8 cellular contexts compared by ENCODE assay signal in the genomic region with DNA sequence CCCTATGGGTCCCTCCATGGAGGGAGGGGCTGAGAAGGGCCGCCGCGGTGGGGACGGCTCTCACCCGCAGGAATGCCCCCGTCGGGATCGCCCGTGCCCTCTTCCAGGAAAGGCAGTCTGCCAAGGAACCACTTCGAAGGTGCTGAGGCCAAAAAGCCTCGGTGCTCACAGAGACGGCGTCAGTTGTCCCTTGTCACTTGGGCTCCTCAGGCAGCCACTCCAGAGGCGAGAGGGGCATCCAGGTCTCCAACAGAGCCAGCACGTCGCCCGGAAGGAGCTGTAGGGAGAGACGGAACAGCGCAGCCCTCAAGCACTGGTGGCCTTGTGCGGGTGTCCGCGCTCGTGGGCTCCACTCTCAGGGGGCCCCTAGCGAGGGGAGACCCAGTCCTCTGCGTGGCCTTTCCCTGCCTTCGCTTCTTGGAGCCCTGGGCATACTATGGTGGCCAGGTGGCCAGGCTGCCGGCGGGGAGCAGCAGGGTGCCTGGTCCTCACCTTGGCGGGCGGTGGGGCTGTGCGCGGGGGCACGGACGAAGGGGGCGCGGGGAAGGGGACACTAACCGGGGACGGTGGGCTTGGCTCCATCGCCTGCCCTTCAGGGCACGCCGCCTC. TPM values are rescaled to one million over a fixed set of nuclear protein-coding genes. Genes with fewer than 3 reads are reported as not detected.
DNase-seq lines count a peak whose midpoint lies in the region; ATAC-seq, FAIRE-seq and TF ChIP-seq lines count a peak whose summit lies in the region.

No MANE protein-coding gene starts in this region.

- no peak for DNase-seq in AG04449 (ENCODE audit: low read depth, low spot score)
- DNase-seq in GM19239 (ENCODE audit: insufficient read length, low spot score) = peak; percentile 31
- peak; percentile 46 for DNase-seq in NCI-H69 (lab: John Stamatoyannopoulos, UW)
- no peak for DNase-seq in cardiac fibroblast (ENCODE audit: low read depth in 2 of 2)
- peak in 2 of 3 donors; percentile 35 to 65 for DNase-seq in mucosa of descending colon
- no peak for DNase-seq in GM19238 (ENCODE audit: insufficient read length, low spot score)

- CTCF ChIA-PET in AG04449 (lab: Yijun Ruan, JAX) = interaction anchor here (1.0 to 30.0 kb wide), 14 partner anchors 8 to 139 kb away, joined by 3 to 842 read pairs (median 4); no protein-coding TSS in a partner anchor

- peaks cover 23% of the 10 kb centered on the region for H3K4me1 ChIP-seq in mucosa of descending colon (ENCODE audit: low read depth)

- TF ChIP-seq CTCF in AG04449 (IDR thresholded peaks at IDR 0.05; ENCODE audit: insufficient read depth, low read length, missing control alignments) (no peak), cardiac fibroblast (IDR thresholded peaks at IDR 0.05; ENCODE audit: low read depth, low read length) (no peak), mucosa of descending colon (IDR thresholded peaks at IDR 0.05) (no peak)

- H3K4me3 ChIP-seq in AG04449 (ENCODE audit: low read depth, low read length) = peak overlapping the region; percentile 61
- H3K4me3 ChIP-seq in cardiac fibroblast (replicated peaks in 1 of 2; ENCODE audit: low read depth in 2 of 2, low read length in 2 of 2) = peak overlapping the region; percentile 16 to 60
- no peak overlapping the region for H3K4me3 ChIP-seq in mucosa of descending colon

- FAIRE-seq in GM19239 (lab: Jason Lieb, UNC) = no peak

- no peaks in the 10 kb centered on the region for H3K36me3 ChIP-seq in mucosa of descending colon (ENCODE audit: low read depth)

- POLR2A ChIA-PET in AG04449 (lab: Yijun Ruan, JAX) = interaction anchor here (0.6 kb wide), 1 partner anchor 327 kb away, joined by 4 read pairs; no protein-coding TSS in a partner anchor

- H3K9me3 ChIP-seq in mucosa of descending colon = no peaks in the 10 kb centered on the region

- ATAC-seq in mucosa of descending colon = peak; percentile 44
- no peak for ATAC-seq in HG03196 (IDR thresholded peaks at IDR 0.05; ENCODE audit: unreplicated experiment)
- ATAC-seq in GM18502 (IDR thresholded peaks at IDR 0.05; ENCODE audit: poor library complexity, unreplicated experiment) = no peak

- intact Hi-C loops in mucosa of descending colon (cut with DNase I, micrococcal nuclease) = no loop called here

RNA-seq across cellular contexts. Expression of gene MESP1, which starts 1.0 kb away (rescaled TPM):
- 10 to 100 TPM in 1 of 3 donors, 1 to 10 TPM in 2; 4.6 to 10.2 (median 8.5) TPM for total RNA-seq in mucosa of descending colon

RNA-seq across cellular contexts. Expression of gene MESP2, which starts 26.1 kb away (rescaled TPM):
- total RNA-seq in mucosa of descending colon = 1 to 10 TPM in 2 of 3 donors, under 1 TPM in 1; 0.79 to 4.7 (median 1.2) TPM

RNA-seq across cellular contexts. Expression of gene WDR93, which starts 59.4 kb away (rescaled TPM):
- under 1 TPM in 1 of 3 donors, not detected in 2; 0.14 TPM for total RNA-seq in mucosa of descending colon

RNA-seq across cellular contexts. Expression of gene PEX11A, which starts 59.5 kb away (rescaled TPM):
- total RNA-seq in mucosa of descending colon = 10 to 100 TPM; 15.5 to 38.5 (median 16.7) TPM

Comparison
In these comparisons a context has a peak if more than half of its experiments do, and no peak if none do; other contexts are left out.
1. DNase-seq: peak in GM19239 (single experiment), NCI-H69 (single experiment) and mucosa of descending colon (2 of 3); none in AG04449 (single experiment), cardiac fibroblast (0 of 2) and GM19238 (single experiment).